Comparison of ENCODE assay signal across 9 cellular contexts in the genomic region with DNA sequence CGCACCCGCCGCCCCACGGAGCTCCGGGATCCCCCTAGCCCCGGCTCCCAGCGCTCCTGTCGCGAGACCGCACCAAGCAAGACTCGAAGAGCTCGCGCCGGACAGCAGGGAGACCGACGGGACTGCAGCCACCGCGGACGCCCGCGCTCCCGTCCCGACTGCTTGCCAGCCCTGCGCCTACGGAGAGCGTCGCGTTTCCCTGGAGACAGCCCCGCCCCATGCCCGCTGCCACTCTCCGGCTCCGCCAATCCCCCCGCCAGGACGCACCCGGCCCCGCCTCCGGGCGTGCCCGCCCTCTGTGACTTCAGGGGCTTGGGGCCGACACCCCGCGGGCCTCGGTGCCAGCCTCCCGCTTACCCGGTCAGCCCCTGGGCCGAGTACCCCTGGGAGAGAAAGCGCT. TPM values are rescaled to one million over a fixed set of nuclear protein-coding genes. Genes with fewer than 3 reads are reported as not detected.
A peak's percentile ranks its signal among the peaks of the same experiment; 100 is the strongest.
DNase-seq lines count a peak whose midpoint lies in the region; ATAC-seq and TF ChIP-seq lines count a peak whose summit lies in the region.
"Had no signal": no experiment of that assay in that cellular context is flagged by ENCODE, and none has a peak within 500 bp of the region (broad histone marks: within the 10 kb centered on the region; RNA-seq: fewer than 3 reads in every experiment).

A gene with protein sequence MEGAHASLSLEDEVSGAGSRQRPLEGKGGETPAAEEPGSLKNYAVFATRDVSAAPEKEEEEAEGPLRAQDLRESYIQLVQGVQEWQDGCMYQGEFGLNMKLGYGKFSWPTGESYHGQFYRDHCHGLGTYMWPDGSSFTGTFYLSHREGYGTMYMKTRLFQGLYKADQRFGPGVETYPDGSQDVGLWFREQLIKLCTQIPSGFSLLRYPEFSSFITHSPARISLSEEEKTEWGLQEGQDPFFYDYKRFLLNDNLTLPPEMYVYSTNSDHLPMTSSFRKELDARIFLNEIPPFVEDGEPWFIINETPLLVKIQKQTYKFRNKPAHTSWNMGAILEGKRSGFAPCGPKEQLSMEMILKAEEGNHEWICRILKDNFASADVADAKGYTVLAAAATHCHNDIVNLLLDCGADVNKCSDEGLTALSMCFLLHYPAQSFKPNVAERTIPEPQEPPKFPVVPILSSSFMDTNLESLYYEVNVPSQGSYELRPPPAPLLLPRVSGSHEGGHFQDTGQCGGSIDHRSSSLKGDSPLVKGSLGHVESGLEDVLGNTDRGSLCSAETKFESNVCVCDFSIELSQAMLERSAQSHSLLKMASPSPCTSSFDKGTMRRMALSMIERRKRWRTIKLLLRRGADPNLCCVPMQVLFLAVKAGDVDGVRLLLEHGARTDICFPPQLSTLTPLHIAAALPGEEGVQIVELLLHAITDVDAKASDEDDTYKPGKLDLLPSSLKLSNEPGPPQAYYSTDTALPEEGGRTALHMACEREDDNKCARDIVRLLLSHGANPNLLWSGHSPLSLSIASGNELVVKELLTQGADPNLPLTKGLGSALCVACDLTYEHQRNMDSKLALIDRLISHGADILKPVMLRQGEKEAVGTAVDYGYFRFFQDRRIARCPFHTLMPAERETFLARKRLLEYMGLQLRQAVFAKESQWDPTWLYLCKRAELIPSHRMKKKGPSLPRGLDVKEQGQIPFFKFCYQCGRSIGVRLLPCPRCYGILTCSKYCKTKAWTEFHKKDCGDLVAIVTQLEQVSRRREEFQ (minus strand): TSS at position 181 of the 400 bp plus-strand sequence. CDS start 653 bp downstream, outside the sequence.

- TF ChIP-seq POLR2A in Peyer's patch (IDR thresholded peaks at IDR 0.05) (no peak), ovary (IDR thresholded peaks at IDR 0.05) (no peak)

- DNase-seq in DND-41: no peak
- DNase-seq in Peyer's patch: peak; percentile 41 to 84 (median 75)
- peak; percentile 85 for DNase-seq in activated naive CD8-positive, alpha-beta T cell treated with anti-CD3 and anti-CD28 coated beads for 36 hours
- peak; percentile 79 for DNase-seq in Right ventricle myocardium superior
- peak; percentile 41 to 75 (median 57) for DNase-seq in ovary
- no peak for DNase-seq in NCI-H187 (lab: John Stamatoyannopoulos, UW)
- DNase-seq in NCI-H128 (lab: John Stamatoyannopoulos, UW; ENCODE audit: unreplicated experiment): no peak

- H3K4me3 ChIP-seq in DND-41 (ENCODE audit: low read depth in 1 of 2, low read length in 2 of 2): peak within 1 kb of the TSS in 1 of 2 experiments; percentile 78; a peak in 1 of 4 replicates
- peak within 1 kb of the TSS; percentile 25 to 60 (median 43) for H3K4me3 ChIP-seq in Peyer's patch
- peak within 1 kb of the TSS; percentile 39 for H3K4me3 ChIP-seq in ovary

- no peak within 1 kb of the TSS for H2AFZ ChIP-seq in DND-41 (ENCODE audit: low read depth, low read length)

- H3K27ac ChIP-seq in DND-41 (ENCODE audit: low read length) (peak within 1 kb of the TSS; percentile 98), Peyer's patch (no peak within 1 kb of the TSS), ovary (no peak within 1 kb of the TSS)
- H3K27ac ChIP-seq: HL-60 had no signal

- peak within 1 kb of the TSS; percentile 81 for H3K4me3 Mint-ChIP-seq in activated naive CD8-positive, alpha-beta T cell treated with anti-CD3 and anti-CD28 coated beads for 36 hours

- no peaks in the 10 kb centered on the region for H3K27me3 Mint-ChIP-seq in activated naive CD8-positive, alpha-beta T cell treated with anti-CD3 and anti-CD28 coated beads for 36 hours

- peak within 1 kb of the TSS; percentile 91 for H3K4me2 ChIP-seq in DND-41 (ENCODE audit: insufficient read depth, low read length)

- no peak for TF ChIP-seq EP300 in ovary (IDR thresholded peaks at IDR 0.05)

- no peaks in the 10 kb centered on the region for H3K9me3 ChIP-seq in DND-41 (ENCODE audit: insufficient read depth, low read length, severe bottlenecking)
- H3K9me3 ChIP-seq in Peyer's patch: no peaks in the 10 kb centered on the region
- no peaks in the 10 kb centered on the region for H3K9me3 ChIP-seq in ovary

- peak within 1 kb of the TSS; percentile 77 for H3K27ac Mint-ChIP-seq in activated naive CD8-positive, alpha-beta T cell treated with anti-CD3 and anti-CD28 coated beads for 36 hours

- peak within 1 kb of the TSS; percentile 99; the same call in 1 of the 2 replicates for H3K9ac ChIP-seq in DND-41 (ENCODE audit: low read depth, low read length)

- 3 to 11% (median 4%) methylated on average over 12 to 47 of the region's 47 CpGs for WGBS in ovary, 3 donors

- intact Hi-C loops in Right ventricle myocardium superior (cut with DNase I): no loop called here
- intact Hi-C loops in ovary (cut with DNase I): no loop called here

- peaks cover 88% of the 10 kb centered on the region for H3K79me2 ChIP-seq in DND-41 (ENCODE audit: insufficient read depth, low read length)

- H3K9me3 Mint-ChIP-seq in activated naive CD8-positive, alpha-beta T cell treated with anti-CD3 and anti-CD28 coated beads for 36 hours: no peaks in the 10 kb centered on the region

- peaks cover 41% of the 10 kb centered on the region for H3K4me1 Mint-ChIP-seq in activated naive CD8-positive, alpha-beta T cell treated with anti-CD3 and anti-CD28 coated beads for 36 hours

- H3K27me3 ChIP-seq in DND-41 (ENCODE audit: insufficient read depth, low read length, poor library complexity) (no peaks in the 10 kb centered on the region), Peyer's patch (no peaks in the 10 kb centered on the region), ovary (no peaks in the 10 kb centered on the region)

- peaks cover 36% of the 10 kb centered on the region for H3K4me1 ChIP-seq in DND-41 (ENCODE audit: insufficient read depth, low read length)
- peaks cover 4 to 37% (median 23%) of the 10 kb centered on the region in 4 donors for H3K4me1 ChIP-seq in Peyer's patch
- H3K4me1 ChIP-seq in ovary (ENCODE audit: insufficient read depth): peaks cover 25% of the 10 kb centered on the region

- H3K36me3 ChIP-seq in DND-41 (ENCODE audit: insufficient read depth, low read length) (peaks cover 67% of the 10 kb centered on the region), Peyer's patch (peaks cover 0 to 12% (median 0%) of the 10 kb centered on the region in 3 donors), ovary (no peaks in the 10 kb centered on the region)

- peaks cover 42% of the 10 kb centered on the region for H3K36me3 Mint-ChIP-seq in activated naive CD8-positive, alpha-beta T cell treated with anti-CD3 and anti-CD28 coated beads for 36 hours

- TF ChIP-seq CTCF in DND-41 (IDR thresholded peaks at IDR 0.05; ENCODE audit: borderline replicate concordance, extremely low read depth, low read length, poor library complexity, severe bottlenecking) (no peak), Peyer's patch (IDR thresholded peaks at IDR 0.05) (no peak), ovary (IDR thresholded peaks at IDR 0.05) (no peak)

- ATAC-seq in DND-41 (ENCODE audit: insufficient read depth, low read depth) (no peak), Right ventricle myocardium superior (ENCODE audit: poor library complexity) (peak; percentile 9), GM21360 (IDR thresholded peaks at IDR 0.05; ENCODE audit: unreplicated experiment) (no peak)

- H4K20me1 ChIP-seq in DND-41 (ENCODE audit: insufficient read depth, low read length): peaks cover 8% of the 10 kb centered on the region

RNA-seq across cellular contexts. Expression of the gene that starts here (rescaled TPM):
- total RNA-seq in Peyer's patch (10 to 100 TPM; 27.8 to 89.1 (median 40.1) TPM), Right ventricle myocardium superior (5.6 TPM), ovary (10 to 100 TPM; 13.7 to 24.2 (median 21.6) TPM)
- 10 to 100 TPM; 13.3 to 15.9 TPM for total RNA-seq in activated naive CD8-positive, alpha-beta T cell treated with anti-CD3 and anti-CD28 coated beads for 36 hours
- polyA plus RNA-seq in ovary: 10 to 100 TPM; 11.5 to 13.8 TPM

Comparison
In these comparisons a context has a peak if more than half of its experiments do, and no peak if none do; other contexts are left out.
1. DNase-seq: peak in Peyer's patch (3 of 3), activated naive CD8-positive, alpha-beta T cell treated with anti-CD3 and anti-CD28 coated beads for 36 hours (single experiment), Right ventricle myocardium superior (single experiment) and ovary (5 of 5); none in DND-41 (single experiment), NCI-H187 (0 of 2) and NCI-H128 (single experiment).